Comparison of ENCODE assay signal across 14 cellular contexts in genomic region chr13:80783926-80784325, GRCh38.
A peak's percentile ranks its signal among the peaks of the same experiment; 100 is the strongest.
DNase-seq lines count a peak whose midpoint lies in the region; ATAC-seq, FAIRE-seq and TF ChIP-seq lines count a peak whose summit lies in the region.
"Had no signal": no experiment of that assay in that cellular context is flagged by ENCODE, and none has a peak within 500 bp of the region (broad histone marks: within the 10 kb centered on the region; RNA-seq: fewer than 3 reads in every experiment).

No MANE protein-coding gene starts in this region.

- H3K14ac ChIP-seq in H1 (ENCODE audit: insufficient read length) = no peak overlapping the region

- H3K36me3 ChIP-seq in H1 (ENCODE audit: control insufficient read depth in 2 of 4, insufficient read depth in 4 of 4, low read length in 3 of 4) (no peaks in the 10 kb centered on the region), kidney epithelial cell (ENCODE audit: control insufficient read depth, insufficient read depth, low read length) (no peaks in the 10 kb centered on the region), tibial nerve (no peaks in the 10 kb centered on the region), transverse colon (no peaks in the 10 kb centered on the region)
- H3K36me3 ChIP-seq: adrenal gland, SJSA1 had no signal

- no peak for FAIRE-seq in H1 (lab: Jason Lieb, UNC)

- in situ Hi-C loops in transverse colon (cut with MboI; ENCODE audit: low pct_ligation_motif_present in 1 of 4, low pct_unique_long_range_greater_than_20kb in 1 of 4, low sequenced_read_pairs in 3 of 4) = no loop called here

- ATAC-seq in GM21717 (IDR thresholded peaks at IDR 0.05; ENCODE audit: unreplicated experiment) = no peak
- ATAC-seq: CD8-positive, alpha-beta T cell; psoas muscle; stimulated activated naive CD8-positive, alpha-beta T cell treated with anti-CD3 and anti-CD28 coated beads, Interleukin-15, amount 100 ng/mL, for 72 hours had no signal

- TF ChIP-seq EP300 in H1 (IDR thresholded peaks at IDR 0.05; ENCODE audit: borderline replicate concordance in 1 of 2, low read depth in 2 of 2, low read length in 2 of 2) = no peak
- no peak for TF ChIP-seq EP300 in tibial nerve (IDR thresholded peaks at IDR 0.05)
- no peak for TF ChIP-seq EP300 in transverse colon (IDR thresholded peaks at IDR 0.05; ENCODE audit: low read depth)

- intact Hi-C loops in transverse colon (cut with DNase I; ENCODE audit: low total_unique reads) = no loop called here

- no peaks in the 10 kb centered on the region for H3K79me1 ChIP-seq in H1 (ENCODE audit: low read depth, low read length)

- CTCF ChIA-PET in H1 (lab: Charles Lee; ENCODE audit: partially characterized antibody) = no interaction called here

- TF ChIP-seq POLR2A in H1 (IDR thresholded peaks at IDR 0.05; ENCODE audit: control extremely low read depth in 1 of 2, low read depth in 2 of 2, low read length in 2 of 2) (no peak), tibial nerve (IDR thresholded peaks at IDR 0.05) (no peak), transverse colon (IDR thresholded peaks at IDR 0.05) (no peak)

- DNase-seq in NCI-H82 (lab: John Stamatoyannopoulos, UW) (peak; percentile 50), H1 (ENCODE audit: low read depth in 1 of 2, low spot score in 2 of 2) (no peak), kidney epithelial cell (ENCODE audit: low read depth) (peak; percentile 67), tibial nerve (ENCODE audit: low spot score in 2 of 2) (no peak), transverse colon (no peak), globus pallidus (ENCODE audit: low spot score) (no peak)
- DNase-seq: activated T-cell treated with anti-CD3 and anti-CD28 coated beads for 4 hours; adrenal gland; CD8-positive, alpha-beta T cell; NCI-H1105 treated with DMSO at 0.1 percent for 48 hours; psoas muscle; stimulated activated naive CD8-positive, alpha-beta T cell treated with anti-CD3 and anti-CD28 coated beads, Interleukin-15, amount 100 ng/mL, for 72 hours had no signal

- no peak overlapping the region for H3K4ac ChIP-seq in H1 (replicated peaks; ENCODE audit: insufficient read length, low read depth, low read length)

- 90% methylated on average over 2 of the region's 2 CpGs; no CpG with 5 or more reads in 1 of the 2 experiments for WGBS in H1 (ENCODE audit: extremely low coverage in 1 of 2, insufficient coverage in 1 of 2, insufficient read length in 1 of 2, insufficient replicate concordance in 2 of 2, low coverage in 1 of 2, low lambda C conversion rate in 2 of 2, missing lambda C conversion rate in 1 of 2), 2 experiments
- 28 to 52% methylated on average over 2 of the region's 2 CpGs for WGBS in tibial nerve, 2 donors
- WGBS in transverse colon (ENCODE audit: low coverage in 1 of 2), 2 donors = 67 to 69% methylated on average over 1 to 2 of the region's 2 CpGs

- H3K27me3 ChIP-seq in H1 (replicated peaks in 1 of 4; ENCODE audit: control insufficient read depth in 3 of 4, extremely low read depth in 1 of 4, insufficient read depth in 3 of 4, low read length in 3 of 4) (no peaks in the 10 kb centered on the region), kidney epithelial cell (ENCODE audit: control insufficient read depth, insufficient read depth, low read length) (no peaks in the 10 kb centered on the region), tibial nerve (no peaks in the 10 kb centered on the region), transverse colon (no peaks in the 10 kb centered on the region)
- H3K27me3 ChIP-seq: adrenal gland, SJSA1 had no signal

- H3K23me2 ChIP-seq in H1 (ENCODE audit: low read depth, low read length) = no peaks in the 10 kb centered on the region

- no peak overlapping the region for H2BK15ac ChIP-seq in H1 (ENCODE audit: low read length)

- no peak overlapping the region for H2BK120ac ChIP-seq in H1 (replicated peaks; ENCODE audit: low read depth, low read length)

- H2AK5ac ChIP-seq in H1 (ENCODE audit: low read depth, low read length) = no peak overlapping the region

- H2BK12ac ChIP-seq in H1 (ENCODE audit: low read depth, low read length) = no peak overlapping the region

- no peak overlapping the region for H4K5ac ChIP-seq in H1 (ENCODE audit: insufficient read length, low read depth, low read length)

- H3K4me3 ChIP-seq in H1 (ENCODE audit: extremely low read depth in 1 of 4, insufficient read depth in 2 of 4, low read depth in 3 of 4, low read length in 4 of 4) (no peak overlapping the region), kidney epithelial cell (ENCODE audit: low read depth, low read length) (no peak overlapping the region), tibial nerve (no peak overlapping the region), transverse colon (no peak overlapping the region)
- H3K4me3 ChIP-seq: adrenal gland, psoas muscle, SJSA1 had no signal

- H3K27ac ChIP-seq in H1 (ENCODE audit: low read depth, low read length) = no peak overlapping the region; the same call in 1 of the 2 replicates
- H3K27ac ChIP-seq in tibial nerve = peak overlapping the region in 3 of 4 donors; percentile 0 to 77 (median 48)
- H3K27ac ChIP-seq in transverse colon = peak overlapping the region in 1 of 4 donors; percentile 16
- H3K27ac ChIP-seq: psoas muscle, SJSA1 had no signal

- H3K23ac ChIP-seq in H1 (ENCODE audit: insufficient read length) = no peak overlapping the region

- H2BK20ac ChIP-seq in H1 (ENCODE audit: low read length) = no peak overlapping the region

- no peak overlapping the region for H4K8ac ChIP-seq in H1 (ENCODE audit: extremely low read depth, insufficient read depth, low read length)

- H3K4me1 ChIP-seq in H1 (replicated peaks in 1 of 4; ENCODE audit: control insufficient read depth in 3 of 4, insufficient read depth in 4 of 4, low read length in 3 of 4) (peaks cover 2 to 8% (median 8%) of the 10 kb centered on the region in 4 experiments; a peak in 5 of 7 replicates), tibial nerve (peaks cover 0 to 13% (median 4%) of the 10 kb centered on the region in 4 donors), transverse colon (no peaks in the 10 kb centered on the region)
- H3K4me1 ChIP-seq: adrenal gland, psoas muscle, SJSA1 had no signal

- no peak overlapping the region for H3K18ac ChIP-seq in H1 (ENCODE audit: extremely low read depth, low read length)

- H3K9me3 ChIP-seq in H1 (ENCODE audit: insufficient read depth in 2 of 2, low read depth in 1 of 2, low read length in 1 of 2) (no peaks in the 10 kb centered on the region), tibial nerve (no peaks in the 10 kb centered on the region), transverse colon (no peaks in the 10 kb centered on the region)
- H3K9me3 ChIP-seq: adrenal gland, psoas muscle, SJSA1 had no signal

- no peak overlapping the region for H3K56ac ChIP-seq in H1 (replicated peaks; ENCODE audit: insufficient read length, low read depth, low read length)

- POLR2A ChIA-PET in H1 (lab: Charles Lee; ENCODE audit: partially characterized antibody) = no interaction called here

- H2BK5ac ChIP-seq in H1 (ENCODE audit: low read depth, low read length) = no peak overlapping the region

- H4K91ac ChIP-seq in H1 (replicated peaks; ENCODE audit: insufficient read length, low read length) = no peak overlapping the region

- TF ChIP-seq CTCF in H1 (IDR thresholded peaks at IDR 0.05; ENCODE audit: control extremely low read depth in 1 of 3, insufficient read depth in 1 of 3, low read depth in 1 of 3, low read length in 3 of 3) = no peak
- TF ChIP-seq CTCF in kidney epithelial cell (IDR thresholded peaks at IDR 0.05; ENCODE audit: insufficient read depth, low read length, poor library complexity, severe bottlenecking) = no peak
- no peak for TF ChIP-seq CTCF in tibial nerve (IDR thresholded peaks at IDR 0.05)
- TF ChIP-seq CTCF in transverse colon (IDR thresholded peaks at IDR 0.05) = no peak

- H3K9ac ChIP-seq in H1 (replicated peaks in 1 of 4; ENCODE audit: extremely low read depth in 1 of 4, low read depth in 3 of 4, low read length in 3 of 4) = no peak overlapping the region

- no peaks in the 10 kb centered on the region for H4K20me1 ChIP-seq in H1 (replicated peaks in 1 of 2; ENCODE audit: control insufficient read depth in 1 of 2, insufficient read depth in 2 of 2, low read length in 2 of 2)

- no peak overlapping the region for H3K4me2 ChIP-seq in H1 (ENCODE audit: insufficient read depth in 1 of 2, low read depth in 2 of 2, low read length in 2 of 2)

- H2AFZ ChIP-seq in H1 (ENCODE audit: low read length) = peak overlapping the region; percentile 94

- H3K79me2 ChIP-seq in H1 (ENCODE audit: control insufficient read depth in 1 of 2, insufficient read depth in 2 of 2, low read length in 2 of 2) = no peaks in the 10 kb centered on the region

- TF ChIP-seq RAD21 in H1 (IDR thresholded peaks at IDR 0.05 in 1 of 2, conservative IDR thresholded peaks at IDR 0.05 in 1 of 2; ENCODE audit: low read depth in 2 of 2, low read length in 2 of 2) = no peak

TF ChIP-seq in H1, 55 proteins besides CTCF, POLR2A, EP300 and RAD21:
- TF ChIP-seq MAX (IDR thresholded peaks at IDR 0.05) (0 out of 2 replicates have a peak, but pooled peaks have one; percentile 26), BACH1 (IDR thresholded peaks at IDR 0.05; ENCODE audit: low read length) (no peak)

Comparison
In these comparisons a context has a peak if more than half of its experiments do, and no peak if none do; other contexts are left out.
1. DNase-seq: peak in NCI-H82 (single experiment) and kidney epithelial cell (single experiment); none in H1 (0 of 2), tibial nerve (0 of 2), transverse colon (single experiment) and globus pallidus (single experiment).